ENCODE assay signal across 13 cellular contexts in the genomic region with DNA sequence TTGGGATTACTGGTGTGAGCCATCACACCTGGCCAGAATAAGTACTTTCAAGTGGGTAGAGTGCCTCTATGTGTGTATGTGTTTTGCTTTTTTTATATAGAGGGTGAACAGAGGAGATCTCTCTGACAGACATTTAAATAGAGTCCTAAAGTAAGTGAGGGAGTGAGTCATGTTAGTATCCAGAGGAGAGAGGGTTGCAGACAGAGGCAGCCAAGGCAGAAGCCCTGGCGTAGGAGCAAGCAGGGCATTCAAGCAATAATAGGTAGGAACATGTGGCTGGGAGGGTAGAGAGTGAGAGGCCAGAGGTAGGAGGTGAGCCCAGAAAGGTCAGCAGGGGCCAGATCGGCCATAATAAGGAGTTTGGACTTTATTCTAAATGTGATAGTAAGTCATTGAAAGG. TPM values are rescaled to one million over a fixed set of nuclear protein-coding genes. Genes with fewer than 3 reads are reported as not detected.
A peak's percentile ranks its signal among the peaks of the same experiment; 100 is the strongest.
DNase-seq lines count a peak whose midpoint lies in the region; ATAC-seq and TF ChIP-seq lines count a peak whose summit lies in the region.
"Had no signal": no experiment of that assay in that cellular context is flagged by ENCODE, and none has a peak within 500 bp of the region (broad histone marks: within the 10 kb centered on the region; RNA-seq: fewer than 3 reads in every experiment).

No MANE protein-coding gene starts in this region.

- H3K4me1 Mint-ChIP-seq in HFFc6 (ENCODE audit: low read depth) = peaks cover 53% of the 10 kb centered on the region
- H3K4me1 Mint-ChIP-seq in stimulated activated naive B cell treated with anti-CD40 and anti-IgM and Interleukin-4, amounts not matched to agents 10 μg/mL and 1 μg/mL and 100 μg/mL, for 72 hours = peaks cover 19 to 25% of the 10 kb centered on the region in 2 donors

- H3K36me3 Mint-ChIP-seq in HFFc6 (ENCODE audit: low read depth) = peaks cover 13% of the 10 kb centered on the region
- H3K36me3 Mint-ChIP-seq in stimulated activated naive B cell treated with anti-CD40 and anti-IgM and Interleukin-4, amounts not matched to agents 10 μg/mL and 1 μg/mL and 100 μg/mL, for 72 hours = peaks cover 25 to 48% of the 10 kb centered on the region in 2 donors

- peaks cover 7% of the 10 kb centered on the region for H3K9me3 Mint-ChIP-seq in HFFc6
- no peaks in the 10 kb centered on the region for H3K9me3 Mint-ChIP-seq in stimulated activated naive B cell treated with anti-CD40 and anti-IgM and Interleukin-4, amounts not matched to agents 10 μg/mL and 1 μg/mL and 100 μg/mL, for 72 hours

- intact Hi-C loops in left cardiac atrium (cut with DNase I) = loop anchor here in 1 of 2 donors (5.0 kb wide), 1 partner anchor 52 kb away; no protein-coding TSS in a partner anchor

- no peak overlapping the region for H3K4me3 ChIP-seq in adipocyte (ENCODE audit: low read length)
- H3K4me3 ChIP-seq: lower lobe of right lung, SJCRH30, spleen had no signal

- no peaks in the 10 kb centered on the region for H3K27me3 ChIP-seq in adipocyte (replicated peaks; ENCODE audit: control insufficient read depth, insufficient read depth, low read length)
- H3K27me3 ChIP-seq: SJCRH30, spleen had no signal

- 0 out of 2 replicates have a peak, but pooled peaks cover 2% of the 10 kb centered on the region for H3K27me3 Mint-ChIP-seq in HFFc6 (ENCODE audit: insufficient read depth)
- H3K27me3 Mint-ChIP-seq in stimulated activated naive B cell treated with anti-CD40 and anti-IgM and Interleukin-4, amounts not matched to agents 10 μg/mL and 1 μg/mL and 100 μg/mL, for 72 hours = no peaks in the 10 kb centered on the region

- ATAC-seq in left cardiac atrium (peak; percentile 76 to 90), GM21423 (IDR thresholded peaks at IDR 0.05; ENCODE audit: unreplicated experiment) (no peak)
- no peak for ATAC-seq in stimulated activated naive B cell treated with anti-CD40 and anti-IgM and Interleukin-4, amounts not matched to agents 10 μg/mL and 1 μg/mL and 100 μg/mL, for 72 hours (replicated peaks)
- ATAC-seq: lower lobe of right lung had no signal

- no peak for TF ChIP-seq CTCF in HFFc6 (IDR thresholded peaks at IDR 0.05)

- peak overlapping the region; percentile 63 for H3K4me3 Mint-ChIP-seq in HFFc6
- no peak overlapping the region for H3K4me3 Mint-ChIP-seq in stimulated activated naive B cell treated with anti-CD40 and anti-IgM and Interleukin-4, amounts not matched to agents 10 μg/mL and 1 μg/mL and 100 μg/mL, for 72 hours

- peak overlapping the region; percentile 75 for H3K27ac Mint-ChIP-seq in HFFc6
- peak overlapping the region; percentile 5 for H3K27ac Mint-ChIP-seq in stimulated activated naive B cell treated with anti-CD40 and anti-IgM and Interleukin-4, amounts not matched to agents 10 μg/mL and 1 μg/mL and 100 μg/mL, for 72 hours

- H3K36me3 ChIP-seq in adipocyte (ENCODE audit: control insufficient read depth, insufficient read depth, low read length, severe bottlenecking) = peaks cover 4% of the 10 kb centered on the region

- no peak overlapping the region for H3K9ac ChIP-seq in adipocyte (ENCODE audit: low read length)

- peak; percentile 51 for DNase-seq in HFFc6
- peak; percentile 54 for DNase-seq in adipocyte (ENCODE audit: low read depth)
- DNase-seq in left cardiac atrium = no peak
- no peak for DNase-seq in stimulated activated naive B cell treated with anti-CD40 and anti-IgM and Interleukin-4, amounts not matched to agents 10 μg/mL and 1 μg/mL and 100 μg/mL, for 72 hours
- no peak for DNase-seq in midbrain (lab: John Stamatoyannopoulos, UW)
- no peak for DNase-seq in mucosa of gallbladder (ENCODE audit: low spot score)
- DNase-seq: activated CD4-positive, alpha-beta T cell treated with anti-CD3 and anti-CD28 coated beads, Interleukin-2, amount 50 U/mL, for 1 hour; amygdala; DMS79; lower lobe of right lung; SJCRH30; spleen had no signal

- no peaks in the 10 kb centered on the region for H3K9me3 ChIP-seq in adipocyte (ENCODE audit: control insufficient read depth, low read length)
- H3K9me3 ChIP-seq: lower lobe of right lung, SJCRH30, spleen had no signal

- peaks cover 37% of the 10 kb centered on the region for H3K4me1 ChIP-seq in adipocyte (ENCODE audit: control insufficient read depth, insufficient read depth, low read length)

RNA-seq across cellular contexts. Expression of a gene that starts 48.9 kb away (rescaled TPM):
- total RNA-seq in HFFc6 (2021; fragmentation: NEBNext Ultra II Directional; extraction: Animal tissue kit (Norgen Biotek cat#: 25700)) = 10 to 100 TPM; 31.5 to 40.9 (median 36.2) TPM
- total RNA-seq in left cardiac atrium (10 to 100 TPM; 45.5 to 50.5 TPM), mucosa of gallbladder (44.4 TPM)

Comparison
In these comparisons a context has a peak if more than half of its experiments do, and no peak if none do; other contexts are left out.
1. DNase-seq: peak in HFFc6 (single experiment) and adipocyte (single experiment); none in left cardiac atrium (single experiment), stimulated activated naive B cell treated with anti-CD40 and anti-IgM and Interleukin-4, amounts not matched to agents 10 μg/mL and 1 μg/mL and 100 μg/mL, for 72 hours (single experiment), midbrain (single experiment) and mucosa of gallbladder (single experiment).
2. ATAC-seq: peak in left cardiac atrium (2 of 2); none in stimulated activated naive B cell treated with anti-CD40 and anti-IgM and Interleukin-4, amounts not matched to agents 10 μg/mL and 1 μg/mL and 100 μg/mL, for 72 hours (0 of 2) and GM21423 (single experiment).